ENCODE assay signal across 1 cellular context in genomic region chr19:49971991-49972401, GRCh38.
TF ChIP-seq lines count a peak whose summit lies in the region.

No MANE protein-coding gene starts in this region.

TF ChIP-seq in K562, 482 proteins besides CTCF, POLR2A, EP300 and RAD21:
- TF ChIP-seq CHD2 (IDR thresholded peaks at IDR 0.05; ENCODE audit: low read depth, low read length) = no peak
- TF ChIP-seq POLR2G (IDR thresholded peaks at IDR 0.05; ENCODE audit: low read depth, low read length) = peak; percentile 39
- TF ChIP-seq MCM7 (IDR thresholded peaks at IDR 0.05) = no peak
